ENCODE assay signal across 15 cellular contexts in the genomic region with DNA sequence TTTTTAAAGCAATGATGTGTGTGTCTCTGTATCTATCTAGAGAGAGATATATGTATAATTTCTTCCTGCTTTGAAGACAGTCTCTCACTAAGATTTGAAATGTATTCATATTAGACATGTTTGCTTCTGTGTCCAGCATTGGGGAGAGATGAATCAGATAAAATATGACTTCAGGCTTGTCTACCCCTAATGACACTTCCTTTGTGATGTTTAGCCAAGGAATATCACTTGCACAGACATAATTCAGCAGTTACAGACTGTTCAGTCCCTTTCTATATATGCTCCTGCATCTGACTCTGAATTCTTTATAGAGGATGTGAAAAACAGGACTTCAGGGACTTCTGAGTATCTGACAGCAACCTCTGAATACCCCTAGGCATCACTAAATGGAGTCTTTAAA.
DNase-seq lines count a peak whose midpoint lies in the region; ATAC-seq, FAIRE-seq and TF ChIP-seq lines count a peak whose summit lies in the region.
"Had no signal": no experiment of that assay in that cellular context is flagged by ENCODE, and none has a peak within 500 bp of the region (broad histone marks: within the 10 kb centered on the region; RNA-seq: fewer than 3 reads in every experiment).

No MANE protein-coding gene starts in this region.

- H3K79me2 ChIP-seq in PC-3 (ENCODE audit: low read length): no peaks in the 10 kb centered on the region

- H3K4me2 ChIP-seq in PC-3 (ENCODE audit: low read length): peak overlapping the region; percentile 63

- H3K9me2 ChIP-seq in PC-3 (replicated peaks; ENCODE audit: low read length): no peaks in the 10 kb centered on the region

- H3K9ac ChIP-seq in PC-3 (ENCODE audit: low read length): peak overlapping the region; percentile 42

- CTCF ChIA-PET in PC-3 (lab: Charles Lee): no interaction called here
- CTCF ChIA-PET in Calu3 (lab: Charles Lee): no interaction called here

- no peaks in the 10 kb centered on the region for H3K27me3 ChIP-seq in PC-3 (ENCODE audit: low read length)

- no peak overlapping the region for H2AFZ ChIP-seq in PC-3 (ENCODE audit: low read length)

- H3K27ac ChIP-seq in PC-3 (ENCODE audit: low read length): peak overlapping the region; percentile 82
- peak overlapping the region; percentile 91 for H3K27ac ChIP-seq in mesodermal cell (ENCODE audit: low read depth, low read length, severe bottlenecking)

- H4K20me1 ChIP-seq in PC-3 (ENCODE audit: low read length): no peaks in the 10 kb centered on the region

- intact Hi-C loops in PC-3 (cut with micrococcal nuclease): loop anchor here (1.0 kb wide), 1 partner anchor 7 kb away; no protein-coding TSS in a partner anchor
- intact Hi-C loops in Calu3 (cut with micrococcal nuclease; ENCODE audit: unreplicated experiment): no loop called here

- H3K9me3 Mint-ChIP-seq in Calu3 (ENCODE audit: low read depth, unreplicated experiment): no peaks in the 10 kb centered on the region
- H3K9me3 Mint-ChIP-seq: activated CD8-positive, alpha-beta T cell treated with anti-CD3 and anti-CD28 coated beads for 36 hours; activated T-helper 17 cell treated with anti-CD3 and anti-CD28 coated beads, Interleukin-2, amount 50 U/mL, for 72 hours had no signal

- H3K36me3 ChIP-seq in PC-3 (ENCODE audit: low read depth, low read length) (no peaks in the 10 kb centered on the region), mesodermal cell (ENCODE audit: control insufficient read depth, insufficient read depth, low read length) (no peaks in the 10 kb centered on the region)

- H3K4me3 ChIP-seq in PC-3 (ENCODE audit: low read length) (no peak overlapping the region), mesodermal cell (ENCODE audit: extremely low read depth, insufficient read depth, low read length, poor library complexity, severe bottlenecking) (no peak overlapping the region)

- DNase-seq in PC-3 (peak; percentile 9), dermis blood vessel endothelial cell (peak; percentile 30), Calu3 (no peak), GM13976 (ENCODE audit: low spot score) (no peak)
- DNase-seq in stimulated activated naive CD8-positive, alpha-beta T cell treated with anti-CD3 and anti-CD28 coated beads, Interleukin-15, Interleukin-2, amounts not matched to agents 100 U/mL and 50 U/mL, for 24 hours: no peak
- DNase-seq in activated CD8-positive, alpha-beta memory T cell treated with anti-CD3 and anti-CD28 coated beads for 24 hours: no peak
- DNase-seq: activated CD8-positive, alpha-beta T cell treated with anti-CD3 and anti-CD28 coated beads for 36 hours; left cardiac atrium; naive B cell; NCI-H1092; stimulated activated CD4-positive, alpha-beta T cell treated with anti-CD3 and anti-CD28 coated beads, Interleukin-2, amount 100 ng/mL, for 48 hours had no signal

- BruUV-seq in PC-3 (replicated peaks; lab: Mats Ljungman, UMichigan) (no TSS peak), Calu3 (replicated peaks; lab: Mats Ljungman, UMichigan) (no TSS peak)

- H3K9me3 ChIP-seq in PC-3 (ENCODE audit: low read length) (no peaks in the 10 kb centered on the region), mesodermal cell (ENCODE audit: control insufficient read depth, low read length) (no peaks in the 10 kb centered on the region)

- no peak overlapping the region for H3K4me3 Mint-ChIP-seq in Calu3 (ENCODE audit: low read depth, unreplicated experiment)
- H3K4me3 Mint-ChIP-seq: activated CD8-positive, alpha-beta T cell treated with anti-CD3 and anti-CD28 coated beads for 36 hours; activated T-helper 17 cell treated with anti-CD3 and anti-CD28 coated beads, Interleukin-2, amount 50 U/mL, for 72 hours; naive B cell had no signal

- peaks cover 12% of the 10 kb centered on the region for H3K27me3 Mint-ChIP-seq in Calu3 (ENCODE audit: unreplicated experiment)
- H3K27me3 Mint-ChIP-seq: naive B cell had no signal

- in situ Hi-C loops in GM13976 (cut with MboI; ENCODE audit: low sequenced_read_pairs, unreplicated experiment): no loop called here

- H3K4me1 Mint-ChIP-seq in Calu3 (ENCODE audit: low read depth, unreplicated experiment): no peaks in the 10 kb centered on the region
- H3K4me1 Mint-ChIP-seq: activated T-helper 17 cell treated with anti-CD3 and anti-CD28 coated beads, Interleukin-2, amount 50 U/mL, for 72 hours; naive B cell had no signal

- H3K27ac Mint-ChIP-seq in Calu3 (ENCODE audit: unreplicated experiment): no peak overlapping the region
- H3K27ac Mint-ChIP-seq: activated CD8-positive, alpha-beta T cell treated with anti-CD3 and anti-CD28 coated beads for 36 hours; activated T-helper 17 cell treated with anti-CD3 and anti-CD28 coated beads, Interleukin-2, amount 50 U/mL, for 72 hours had no signal

- POLR2A ChIA-PET in PC-3 (lab: Charles Lee; ENCODE audit: unreplicated experiment): no interaction called here

- no peaks in the 10 kb centered on the region for H3K36me3 Mint-ChIP-seq in Calu3 (ENCODE audit: insufficient read depth, unreplicated experiment)

- FAIRE-seq in A204.1 (lab: Jason Lieb, UNC): peak; percentile 37
- FAIRE-seq: frontal cortex had no signal

- H3F3A ChIP-seq in PC-3 (ENCODE audit: low read length, unreplicated experiment): no peaks in the 10 kb centered on the region

- H3K4me1 ChIP-seq in PC-3 (ENCODE audit: insufficient read depth, low read length): peaks cover 24% of the 10 kb centered on the region
- peaks cover 30% of the 10 kb centered on the region for H3K4me1 ChIP-seq in mesodermal cell (ENCODE audit: control insufficient read depth, insufficient read depth, low read length, poor library complexity, severe bottlenecking)

- TF ChIP-seq CTCF in PC-3 (conservative IDR thresholded peaks at IDR 0.05; ENCODE audit: low read depth, low read length): no peak
- no peak for TF ChIP-seq CTCF in Calu3 (IDR thresholded peaks at IDR 0.05; ENCODE audit: unreplicated experiment)
- no peak for TF ChIP-seq CTCF in GM13976 (IDR thresholded peaks at IDR 0.05; ENCODE audit: borderline replicate concordance, control extremely low read depth, extremely low read depth, insufficient read depth, missing control alignments)

- ATAC-seq in PC-3: peak; percentile 61
- ATAC-seq in stimulated activated naive CD8-positive, alpha-beta T cell treated with anti-CD3 and anti-CD28 coated beads, Interleukin-15, Interleukin-2, amounts not matched to agents 100 U/mL and 50 U/mL, for 24 hours: no peak
- ATAC-seq: activated CD8-positive, alpha-beta T cell treated with anti-CD3 and anti-CD28 coated beads for 36 hours had no signal

Comparison
In these comparisons a context has a peak if more than half of its experiments do, and no peak if none do; other contexts are left out.
1. DNase-seq: peak in PC-3 (single experiment) and dermis blood vessel endothelial cell (single experiment); none in stimulated activated naive CD8-positive, alpha-beta T cell treated with anti-CD3 and anti-CD28 coated beads, Interleukin-15, Interleukin-2, amounts not matched to agents 100 U/mL and 50 U/mL, for 24 hours (single experiment), Calu3 (single experiment), activated CD8-positive, alpha-beta memory T cell treated with anti-CD3 and anti-CD28 coated beads for 24 hours (single experiment) and GM13976 (single experiment).